30 cellular contexts compared by ENCODE assay signal in genomic region chr14:34119107-34119858, GRCh38.
"Had no signal": no experiment of that assay in that cellular context is flagged by ENCODE, and none has a peak within 500 bp of the region (broad histone marks: within the 10 kb centered on the region; RNA-seq: fewer than 3 reads in every experiment).

No MANE protein-coding gene starts in this region.

- H3K27ac Mint-ChIP-seq: immature natural killer cell; naive thymus-derived CD8-positive, alpha-beta T cell; nephron; stimulated activated naive CD8-positive, alpha-beta T cell treated with anti-CD3 and anti-CD28 coated beads, Interleukin-15, Interleukin-2, amounts not matched to agents 100 ng/mL and 50 ng/mL, for 24 hours had no signal

- H3K4me3 ChIP-seq: left lung, lower lobe of right lung, pancreas, prostate gland, skin epidermis, testis, thyroid gland, transverse colon, upper lobe of left lung, vagina had no signal

- DNase-seq: hypothalamus; immature natural killer cell; kidney; left colon; left lung; lower lobe of right lung; mammary epithelial cell; mesenchymal stem cell; naive thymus-derived CD8-positive, alpha-beta T cell; nucleus accumbens; pancreas; posterior cingulate gyrus; retina; right cardiac atrium; stimulated activated CD4-positive, alpha-beta T cell treated with anti-CD3 and anti-CD28 coated beads, Interleukin-12 subunit alpha, Interleukin-12 subunit beta, amount 100 ng/mL, for 4 hours; stimulated activated CD4-positive, alpha-beta T cell treated with anti-CD3 and anti-CD28 coated beads, Interleukin-15, amount 100 ng/mL, for 24 hours; stimulated activated CD4-positive, alpha-beta T cell treated with anti-CD3 and anti-CD28 coated beads, Interleukin-2, amount 100 ng/mL, for 24 hours; stimulated activated CD4-positive, alpha-beta T cell treated with anti-CD3 and anti-CD28 coated beads, Interleukin-4, amount 100 ng/mL, for 1 hour; stimulated activated naive CD4-positive, alpha-beta T cell; testis; thyroid gland; transverse colon; upper lobe of left lung had no signal

- H3K4me1 ChIP-seq: left lung, lower lobe of right lung, pancreas, prostate gland, testis, thyroid gland, transverse colon, upper lobe of left lung, vagina had no signal

- H3K27me3 ChIP-seq: pancreas, testis, thyroid gland, transverse colon, upper lobe of left lung, vagina had no signal

- H3K4me1 Mint-ChIP-seq: immature natural killer cell, nephron, neural crest cell had no signal

- H3K27ac ChIP-seq: left lung, lower lobe of right lung, pancreas, prostate gland, skin epidermis, testis, thyroid gland, transverse colon, upper lobe of left lung, vagina had no signal

- ATAC-seq: left colon; left lung; lower lobe of right lung; naive thymus-derived CD8-positive, alpha-beta T cell; pancreas; sciatic nerve had no signal

- H3K36me3 ChIP-seq: left lung, lower lobe of right lung, pancreas, prostate gland, thyroid gland, transverse colon, upper lobe of left lung, vagina had no signal

- H3K9me3 ChIP-seq: pancreas, prostate gland, testis, thyroid gland, upper lobe of left lung, vagina had no signal

- H3K4me3 Mint-ChIP-seq: immature natural killer cell; naive thymus-derived CD8-positive, alpha-beta T cell; nephron; neural crest cell; stimulated activated naive CD8-positive, alpha-beta T cell treated with anti-CD3 and anti-CD28 coated beads, Interleukin-15, Interleukin-2, amounts not matched to agents 100 ng/mL and 50 ng/mL, for 24 hours had no signal

- H3K36me3 Mint-ChIP-seq: immature natural killer cell had no signal
